ENCODE assay signal across 1 cellular context in genomic region chr10:5547934-5548660, GRCh38.
TF ChIP-seq lines count a peak whose summit lies in the region.

No MANE protein-coding gene starts in this region.

TF ChIP-seq in GM23338, 12 proteins besides CTCF, POLR2A, EP300 and RAD21 (continued from another document):
- TF ChIP-seq, protein P1, sequence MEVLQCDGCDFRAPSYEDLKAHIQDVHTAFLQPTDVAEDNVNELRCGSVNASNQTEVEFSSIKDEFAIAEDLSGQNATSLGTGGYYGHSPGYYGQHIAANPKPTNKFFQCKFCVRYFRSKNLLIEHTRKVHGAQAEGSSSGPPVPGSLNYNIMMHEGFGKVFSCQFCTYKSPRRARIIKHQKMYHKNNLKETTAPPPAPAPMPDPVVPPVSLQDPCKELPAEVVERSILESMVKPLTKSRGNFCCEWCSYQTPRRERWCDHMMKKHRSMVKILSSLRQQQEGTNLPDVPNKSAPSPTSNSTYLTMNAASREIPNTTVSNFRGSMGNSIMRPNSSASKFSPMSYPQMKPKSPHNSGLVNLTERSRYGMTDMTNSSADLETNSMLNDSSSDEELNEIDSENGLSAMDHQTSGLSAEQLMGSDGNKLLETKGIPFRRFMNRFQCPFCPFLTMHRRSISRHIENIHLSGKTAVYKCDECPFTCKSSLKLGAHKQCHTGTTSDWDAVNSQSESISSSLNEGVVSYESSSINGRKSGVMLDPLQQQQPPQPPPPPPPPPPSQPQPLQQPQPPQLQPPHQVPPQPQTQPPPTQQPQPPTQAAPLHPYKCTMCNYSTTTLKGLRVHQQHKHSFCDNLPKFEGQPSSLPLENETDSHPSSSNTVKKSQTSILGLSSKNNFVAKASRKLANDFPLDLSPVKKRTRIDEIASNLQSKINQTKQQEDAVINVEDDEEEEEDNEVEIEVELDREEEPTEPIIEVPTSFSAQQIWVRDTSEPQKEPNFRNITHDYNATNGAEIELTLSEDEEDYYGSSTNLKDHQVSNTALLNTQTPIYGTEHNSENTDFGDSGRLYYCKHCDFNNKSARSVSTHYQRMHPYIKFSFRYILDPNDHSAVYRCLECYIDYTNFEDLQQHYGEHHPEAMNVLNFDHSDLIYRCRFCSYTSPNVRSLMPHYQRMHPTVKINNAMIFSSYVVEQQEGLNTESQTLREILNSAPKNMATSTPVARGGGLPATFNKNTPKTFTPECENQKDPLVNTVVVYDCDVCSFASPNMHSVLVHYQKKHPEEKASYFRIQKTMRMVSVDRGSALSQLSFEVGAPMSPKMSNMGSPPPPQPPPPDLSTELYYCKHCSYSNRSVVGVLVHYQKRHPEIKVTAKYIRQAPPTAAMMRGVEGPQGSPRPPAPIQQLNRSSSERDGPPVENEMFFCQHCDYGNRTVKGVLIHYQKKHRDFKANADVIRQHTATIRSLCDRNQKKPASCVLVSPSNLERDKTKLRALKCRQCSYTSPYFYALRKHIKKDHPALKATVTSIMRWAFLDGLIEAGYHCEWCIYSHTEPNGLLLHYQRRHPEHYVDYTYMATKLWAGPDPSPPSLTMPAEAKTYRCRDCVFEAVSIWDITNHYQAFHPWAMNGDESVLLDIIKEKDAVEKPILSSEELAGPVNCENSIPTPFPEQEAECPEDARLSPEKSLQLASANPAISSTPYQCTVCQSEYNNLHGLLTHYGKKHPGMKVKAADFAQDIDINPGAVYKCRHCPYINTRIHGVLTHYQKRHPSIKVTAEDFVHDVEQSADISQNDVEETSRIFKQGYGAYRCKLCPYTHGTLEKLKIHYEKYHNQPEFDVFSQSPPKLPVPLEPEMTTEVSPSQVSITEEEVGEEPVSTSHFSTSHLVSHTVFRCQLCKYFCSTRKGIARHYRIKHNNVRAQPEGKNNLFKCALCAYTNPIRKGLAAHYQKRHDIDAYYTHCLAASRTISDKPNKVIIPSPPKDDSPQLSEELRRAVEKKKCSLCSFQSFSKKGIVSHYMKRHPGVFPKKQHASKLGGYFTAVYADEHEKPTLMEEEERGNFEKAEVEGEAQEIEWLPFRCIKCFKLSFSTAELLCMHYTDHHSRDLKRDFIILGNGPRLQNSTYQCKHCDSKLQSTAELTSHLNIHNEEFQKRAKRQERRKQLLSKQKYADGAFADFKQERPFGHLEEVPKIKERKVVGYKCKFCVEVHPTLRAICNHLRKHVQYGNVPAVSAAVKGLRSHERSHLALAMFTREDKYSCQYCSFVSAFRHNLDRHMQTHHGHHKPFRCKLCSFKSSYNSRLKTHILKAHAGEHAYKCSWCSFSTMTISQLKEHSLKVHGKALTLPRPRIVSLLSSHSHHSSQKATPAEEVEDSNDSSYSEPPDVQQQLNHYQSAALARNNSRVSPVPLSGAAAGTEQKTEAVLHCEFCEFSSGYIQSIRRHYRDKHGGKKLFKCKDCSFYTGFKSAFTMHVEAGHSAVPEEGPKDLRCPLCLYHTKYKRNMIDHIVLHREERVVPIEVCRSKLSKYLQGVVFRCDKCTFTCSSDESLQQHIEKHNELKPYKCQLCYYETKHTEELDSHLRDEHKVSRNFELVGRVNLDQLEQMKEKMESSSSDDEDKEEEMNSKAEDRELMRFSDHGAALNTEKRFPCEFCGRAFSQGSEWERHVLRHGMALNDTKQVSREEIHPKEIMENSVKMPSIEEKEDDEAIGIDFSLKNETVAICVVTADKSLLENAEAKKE (CRISPR knock-in tag; IDR thresholded peaks at IDR 0.05) = no peak
- TF ChIP-seq NANOG (IDR thresholded peaks at IDR 0.05; ENCODE audit: borderline replicate concordance) (no peak), JUNB (IDR thresholded peaks at IDR 0.05; ENCODE audit: unreplicated experiment) (no peak), POLR2AphosphoS5 (IDR thresholded peaks at IDR 0.05; ENCODE audit: low read depth) (no peak), ZNF114 (CRISPR knock-in tag; IDR thresholded peaks at IDR 0.05) (no peak), REST (IDR thresholded peaks at IDR 0.05; ENCODE audit: unreplicated experiment) (no peak)
